Comparison of ENCODE assay signal across 22 cellular contexts in genomic region chr2:111643761-111644160, GRCh38.
"Had no signal": no experiment of that assay in that cellular context is flagged by ENCODE, and none has a peak within 500 bp of the region (broad histone marks: within the 10 kb centered on the region; RNA-seq: fewer than 3 reads in every experiment).

No MANE protein-coding gene starts in this region.

- H3K4me3 ChIP-seq: coronary artery, esophagus squamous epithelium, gastrocnemius medialis, heart right ventricle, left lung, lower lobe of right lung had no signal

- H3K36me3 ChIP-seq: esophagus squamous epithelium, gastrocnemius medialis, heart right ventricle, left lung, lower lobe of right lung had no signal

- ATAC-seq: effector memory CD8-positive, alpha-beta T cell; esophagus mucosa; gastrocnemius medialis; heart right ventricle; left cardiac atrium; left ventricle myocardium superior had no signal

- DNase-seq: effector CD8-positive, alpha-beta T cell; effector memory CD8-positive, alpha-beta T cell; endodermal cell; erythroblast; esophagus squamous epithelium; foreskin fibroblast; foreskin melanocyte; gastrocnemius medialis; glutamatergic neuron; head of caudate nucleus; heart right ventricle; hippocampal formation; left cardiac atrium; left lung; left ventricle myocardium superior; lower lobe of right lung; mesendoderm; midbrain had no signal

- H3K27ac Mint-ChIP-seq: effector memory CD8-positive, alpha-beta T cell; endodermal cell; naive thymus-derived CD4-positive, alpha-beta T cell had no signal

- H3K9me3 ChIP-seq: gastrocnemius medialis had no signal

- H3K27ac ChIP-seq: coronary artery, epithelial cell of prostate, gastrocnemius medialis, heart right ventricle, left lung, lower lobe of right lung had no signal

- H3K4me3 Mint-ChIP-seq: effector memory CD8-positive, alpha-beta T cell; endodermal cell; naive thymus-derived CD4-positive, alpha-beta T cell had no signal

- H3K27me3 ChIP-seq: esophagus squamous epithelium, gastrocnemius medialis, heart right ventricle, left lung had no signal
